Comparison of ENCODE assay signal across 16 cellular contexts in the genomic region with DNA sequence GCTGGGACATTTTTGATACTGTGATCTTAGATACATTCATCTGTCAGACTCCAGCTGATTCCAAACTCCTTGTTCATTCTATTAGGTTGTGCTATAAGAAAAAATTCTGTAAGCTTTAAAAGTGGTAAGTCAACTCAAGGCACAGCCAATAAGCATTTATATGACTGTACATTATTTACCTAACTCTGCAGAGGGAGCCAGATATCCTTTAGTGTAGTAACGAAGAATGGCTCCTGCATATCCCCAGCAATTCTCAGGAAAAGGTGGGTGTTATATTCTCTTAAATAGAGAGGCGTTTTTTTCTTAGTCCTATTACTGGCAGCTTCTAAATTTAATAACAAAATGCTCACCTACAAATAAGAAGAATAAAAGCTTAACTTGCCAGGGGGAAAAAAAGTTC.
DNase-seq lines count a peak whose midpoint lies in the region; ATAC-seq, FAIRE-seq and TF ChIP-seq lines count a peak whose summit lies in the region.
"Had no signal": no experiment of that assay in that cellular context is flagged by ENCODE, and none has a peak within 500 bp of the region (broad histone marks: within the 10 kb centered on the region; RNA-seq: fewer than 3 reads in every experiment).

No MANE protein-coding gene starts in this region.

- TF ChIP-seq CTCF in LNCaP clone FGC (IDR thresholded peaks at IDR 0.05; ENCODE audit: control insufficient read depth, extremely low read depth, insufficient read depth) (peak; percentile 56), endothelial cell of umbilical vein (IDR thresholded peaks at IDR 0.05; ENCODE audit: extremely low read depth in 1 of 2, insufficient read depth in 1 of 2, low read depth in 1 of 2, low read length in 2 of 2) (no peak)

- POLR2A ChIA-PET in endothelial cell of umbilical vein (lab: Charles Lee) = no interaction called here

- DNase-seq in LNCaP clone FGC (ENCODE audit: low read depth) = peak; percentile 7
- DNase-seq in SK-MEL-5 (ENCODE audit: low read depth, low spot score) = peak; percentile 2
- peak; percentile 56 for DNase-seq in endothelial cell of umbilical vein (ENCODE audit: low read depth, low spot score)
- no peak for DNase-seq in stimulated activated CD4-positive, alpha-beta T cell treated with anti-CD3 and anti-CD28 coated beads, Interleukin-2, amount 100 ng/mL, for 24 hours
- DNase-seq in NCI-H128 (lab: John Stamatoyannopoulos, UW; ENCODE audit: unreplicated experiment) = no peak
- DNase-seq in A172 (ENCODE audit: low spot score) = no peak
- DNase-seq: CD8-positive, alpha-beta T cell; COR-L47; DMS53; GF-D8; H9 had no signal

- TF ChIP-seq POLR2A in endothelial cell of umbilical vein (IDR thresholded peaks at IDR 0.05; ENCODE audit: low read depth, low read length) = no peak

- ATAC-seq in GM21825 (IDR thresholded peaks at IDR 0.05; ENCODE audit: unreplicated experiment) = no peak
- ATAC-seq: CD8-positive, alpha-beta T cell; GM23338; HepG2 had no signal

- no peak overlapping the region for H3K4me2 ChIP-seq in endothelial cell of umbilical vein (ENCODE audit: insufficient read depth, low read length)
- H3K4me2 ChIP-seq: GM23338 had no signal

- intact Hi-C loops in endothelial cell of umbilical vein (cut with micrococcal nuclease) = no loop called here

- H3K9me3 ChIP-seq in endothelial cell of umbilical vein (replicated peaks; ENCODE audit: control insufficient read depth, insufficient read depth, low read length) = no peaks in the 10 kb centered on the region

- H3K4me3 ChIP-seq in LNCaP clone FGC (ENCODE audit: low read depth, low read length) (no peak overlapping the region), endothelial cell of umbilical vein (replicated peaks in 1 of 3; ENCODE audit: insufficient read depth in 1 of 3, low read depth in 1 of 3, low read length in 3 of 3) (no peak overlapping the region)
- H3K4me3 ChIP-seq: GM23338 had no signal

- FAIRE-seq in endothelial cell of umbilical vein (lab: Jason Lieb, UNC) = no peak
- FAIRE-seq: D721Med, HepG2, HTR-8/SVneo had no signal

- in situ Hi-C loops in SK-MEL-5 (cut with HindIII; ENCODE audit: low pct_unique_long_range_greater_than_20kb, low sequenced_read_pairs) = no loop called here

- CTCF ChIA-PET in endothelial cell of umbilical vein (lab: Charles Lee) = interaction anchor here (0.6 to 2.1 kb wide), 4 partner anchors 17 to 1095 kb away, joined by 3 to 6 read pairs (median 3); no protein-coding TSS in a partner anchor

- no peaks in the 10 kb centered on the region for H4K20me1 ChIP-seq in endothelial cell of umbilical vein (replicated peaks; ENCODE audit: control insufficient read depth, extremely low read depth, insufficient read depth, low read length)

- dilution Hi-C loops in endothelial cell of umbilical vein (cut with MboI; ENCODE audit: extremely low pct_ligation_motif_present, low sequenced_read_pairs) = no loop called here

- no peaks in the 10 kb centered on the region for H3K27me3 ChIP-seq in endothelial cell of umbilical vein (ENCODE audit: control insufficient read depth in 2 of 2, insufficient read depth in 2 of 2, low read length in 2 of 2)

- H3K9me1 ChIP-seq in endothelial cell of umbilical vein (replicated peaks; ENCODE audit: control insufficient read depth, extremely low read depth, insufficient read depth, low read length) = no peaks in the 10 kb centered on the region

- no peaks in the 10 kb centered on the region for H3K79me2 ChIP-seq in endothelial cell of umbilical vein (ENCODE audit: control insufficient read depth, insufficient read depth, low read length)

- no peaks in the 10 kb centered on the region for H3K36me3 ChIP-seq in endothelial cell of umbilical vein (ENCODE audit: control insufficient read depth in 2 of 2, extremely low read depth in 1 of 2, insufficient read depth in 2 of 2, low read length in 2 of 2)

- no peak overlapping the region for H3K9ac ChIP-seq in endothelial cell of umbilical vein (replicated peaks; ENCODE audit: extremely low read depth, insufficient read depth, low read length)

- no peaks in the 10 kb centered on the region for H3K4me1 ChIP-seq in endothelial cell of umbilical vein (ENCODE audit: control insufficient read depth, extremely low read depth, insufficient read depth, low read length)

- no peak overlapping the region for H2AFZ ChIP-seq in endothelial cell of umbilical vein (ENCODE audit: low read depth, low read length)
- H2AFZ ChIP-seq: GM23338 had no signal

- no TSS peak for BruUV-seq in endothelial cell of umbilical vein (replicated peaks; lab: Mats Ljungman, UMichigan)

- no peak overlapping the region for H3K27ac ChIP-seq in endothelial cell of umbilical vein (ENCODE audit: insufficient read depth, low read depth, low read length)

TF ChIP-seq in endothelial cell of umbilical vein, 7 proteins besides CTCF, POLR2A, EP300 and RAD21:
- TF ChIP-seq EZH2 (IDR thresholded peaks at IDR 0.05; ENCODE audit: borderline replicate concordance, low read depth, low read length, severe bottlenecking) (no peak), GATA2 (IDR thresholded peaks at IDR 0.05; ENCODE audit: insufficient read depth, insufficient read length, low read depth, low read length) (no peak), POLR2AphosphoS5 (IDR thresholded peaks at IDR 0.05; ENCODE audit: insufficient read depth, low read depth, low read length) (no peak), FOS (IDR thresholded peaks at IDR 0.05; ENCODE audit: borderline replicate concordance, insufficient read depth, low read length) (no peak), JUN (IDR thresholded peaks at IDR 0.05; ENCODE audit: borderline replicate concordance, insufficient read depth, insufficient read length, low read depth) (no peak), MYC (IDR thresholded peaks at IDR 0.05; ENCODE audit: low read depth, low read length) (no peak), MAX (IDR thresholded peaks at IDR 0.05; ENCODE audit: insufficient read depth, insufficient read length) (no peak)

Comparison
In these comparisons a context has a peak if more than half of its experiments do, and no peak if none do; other contexts are left out.
1. DNase-seq: peak in LNCaP clone FGC (single experiment), SK-MEL-5 (single experiment) and endothelial cell of umbilical vein (single experiment); none in stimulated activated CD4-positive, alpha-beta T cell treated with anti-CD3 and anti-CD28 coated beads, Interleukin-2, amount 100 ng/mL, for 24 hours (0 of 2), NCI-H128 (single experiment) and A172 (single experiment).